1 cellular context compared by ENCODE assay signal in genomic region chr5:56279291-56279690, GRCh38.
TF ChIP-seq lines count a peak whose summit lies in the region.

No MANE protein-coding gene starts in this region.

TF ChIP-seq in SK-N-SH treated with all-trans-retinoic acid at 6 μM for 48 hours, 23 proteins besides CTCF, POLR2A, EP300 and RAD21 (continued from another document):
- TF ChIP-seq ZNF565 (CRISPR knock-in tag; conservative IDR thresholded peaks at IDR 0.05; ENCODE audit: low read depth) (no peak), OSR1 (CRISPR knock-in tag; IDR thresholded peaks at IDR 0.05) (no peak), ZNF8 (CRISPR knock-in tag; IDR thresholded peaks at IDR 0.05) (no peak), TCF4 (CRISPR knock-in tag; IDR thresholded peaks at IDR 0.05; ENCODE audit: borderline replicate concordance) (no peak), CSDC2 (CRISPR knock-in tag; IDR thresholded peaks at IDR 0.05) (no peak), CSRNP3 (CRISPR knock-in tag; IDR thresholded peaks at IDR 0.05) (no peak), RARB (CRISPR knock-in tag; IDR thresholded peaks at IDR 0.05) (no peak), ZNF70 (CRISPR knock-in tag; IDR thresholded peaks at IDR 0.05) (no peak), ZC3H10 (CRISPR knock-in tag; IDR thresholded peaks at IDR 0.05) (no peak), ZFP30 (CRISPR knock-in tag; IDR thresholded peaks at IDR 0.05) (no peak)
- TF ChIP-seq, protein P1, sequence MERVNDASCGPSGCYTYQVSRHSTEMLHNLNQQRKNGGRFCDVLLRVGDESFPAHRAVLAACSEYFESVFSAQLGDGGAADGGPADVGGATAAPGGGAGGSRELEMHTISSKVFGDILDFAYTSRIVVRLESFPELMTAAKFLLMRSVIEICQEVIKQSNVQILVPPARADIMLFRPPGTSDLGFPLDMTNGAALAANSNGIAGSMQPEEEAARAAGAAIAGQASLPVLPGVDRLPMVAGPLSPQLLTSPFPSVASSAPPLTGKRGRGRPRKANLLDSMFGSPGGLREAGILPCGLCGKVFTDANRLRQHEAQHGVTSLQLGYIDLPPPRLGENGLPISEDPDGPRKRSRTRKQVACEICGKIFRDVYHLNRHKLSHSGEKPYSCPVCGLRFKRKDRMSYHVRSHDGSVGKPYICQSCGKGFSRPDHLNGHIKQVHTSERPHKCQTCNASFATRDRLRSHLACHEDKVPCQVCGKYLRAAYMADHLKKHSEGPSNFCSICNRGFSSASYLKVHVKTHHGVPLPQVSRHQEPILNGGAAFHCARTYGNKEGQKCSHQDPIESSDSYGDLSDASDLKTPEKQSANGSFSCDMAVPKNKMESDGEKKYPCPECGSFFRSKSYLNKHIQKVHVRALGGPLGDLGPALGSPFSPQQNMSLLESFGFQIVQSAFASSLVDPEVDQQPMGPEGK (CRISPR knock-in tag; IDR thresholded peaks at IDR 0.05; ENCODE audit: borderline replicate concordance), result no peak
